In genomic region chr21:35075546-35075945, GRCh38 we compare ENCODE assay signal across 11 cellular contexts. TPM values are rescaled to one million over a fixed set of nuclear protein-coding genes. Genes with fewer than 3 reads are reported as not detected.
A peak's percentile ranks its signal among the peaks of the same experiment; 100 is the strongest.
DNase-seq lines count a peak whose midpoint lies in the region; ATAC-seq and TF ChIP-seq lines count a peak whose summit lies in the region.
"Had no signal": no experiment of that assay in that cellular context is flagged by ENCODE, and none has a peak within 500 bp of the region (broad histone marks: within the 10 kb centered on the region; RNA-seq: fewer than 3 reads in every experiment).

No MANE protein-coding gene starts in this region.

- no CpG with 5 or more reads among the region's 6 CpGs for WGBS in trophoblast cell (ENCODE audit: extremely low coverage, insufficient coverage, insufficient read length)

- H4K20me1 ChIP-seq in GM23338 (replicated peaks; ENCODE audit: insufficient read depth), result no peaks in the 10 kb centered on the region

- H3K14ac ChIP-seq in trophoblast cell (ENCODE audit: low read length), result no peak overlapping the region

- no peak overlapping the region for H2BK5ac ChIP-seq in trophoblast cell (ENCODE audit: low read depth, low read length, poor library complexity)

- no peak overlapping the region for H3K18ac ChIP-seq in trophoblast cell (ENCODE audit: low read length)

- no peak overlapping the region for H3K27ac Mint-ChIP-seq in GM23338
- H3K27ac Mint-ChIP-seq in activated T-helper 17 cell treated with anti-CD3 and anti-CD28 coated beads, Interleukin-2, amount 50 U/mL, for 72 hours, result no peak overlapping the region

- H2AK5ac ChIP-seq in trophoblast cell (ENCODE audit: low read length), result no peak overlapping the region

- H3K4me3 Mint-ChIP-seq in GM23338, result no peak overlapping the region
- no peak overlapping the region for H3K4me3 Mint-ChIP-seq in activated T-helper 17 cell treated with anti-CD3 and anti-CD28 coated beads, Interleukin-2, amount 50 U/mL, for 72 hours

- no peak overlapping the region for H2BK120ac ChIP-seq in trophoblast cell (ENCODE audit: insufficient read depth, low read length, poor library complexity)

- H3K9me3 ChIP-seq in left lung (no peaks in the 10 kb centered on the region), trophoblast cell (ENCODE audit: insufficient read depth, low read depth, low read length) (no peaks in the 10 kb centered on the region)

- TF ChIP-seq CTCF in GM23338 (conservative IDR thresholded peaks at IDR 0.05; ENCODE audit: low read depth in 2 of 2) (no peak), left lung (IDR thresholded peaks at IDR 0.05) (no peak)

- H3K79me1 ChIP-seq in trophoblast cell (ENCODE audit: low read length), result no peaks in the 10 kb centered on the region

- H3K4me3 ChIP-seq in GM23338, result no peak overlapping the region
- no peak overlapping the region for H3K4me3 ChIP-seq in left lung
- no peak overlapping the region for H3K4me3 ChIP-seq in trophoblast cell (ENCODE audit: low read depth, low read length)
- H3K4me3 ChIP-seq: upper lobe of left lung had no signal

- H3K27ac ChIP-seq in GM23338 (ENCODE audit: low read depth), result no peak overlapping the region
- H3K27ac ChIP-seq in left lung, result no peak overlapping the region
- no peak overlapping the region for H3K27ac ChIP-seq in trophoblast cell (ENCODE audit: low read depth, low read length)
- H3K27ac ChIP-seq: upper lobe of left lung, VCaP had no signal

- H3K27me3 ChIP-seq in GM23338 (ENCODE audit: insufficient read depth), result no peaks in the 10 kb centered on the region
- H3K27me3 ChIP-seq in left lung, result no peaks in the 10 kb centered on the region
- H3K27me3 ChIP-seq in trophoblast cell (ENCODE audit: insufficient read depth, low read length), result no peaks in the 10 kb centered on the region
- H3K27me3 ChIP-seq: upper lobe of left lung had no signal

- no peaks in the 10 kb centered on the region for H3K4me1 Mint-ChIP-seq in GM23338
- peaks cover 11% of the 10 kb centered on the region for H3K4me1 Mint-ChIP-seq in activated T-helper 17 cell treated with anti-CD3 and anti-CD28 coated beads, Interleukin-2, amount 50 U/mL, for 72 hours

- no peak overlapping the region for H4K12ac ChIP-seq in trophoblast cell (ENCODE audit: low read depth, low read length)

- intact Hi-C loops in left lung (cut with DNase I), result no loop called here

- H3K9ac ChIP-seq in trophoblast cell (ENCODE audit: low read length), result no peak overlapping the region

- peaks cover 4% of the 10 kb centered on the region for H3K27me3 Mint-ChIP-seq in GM23338 (ENCODE audit: insufficient read depth, low read depth, poor library complexity)
- no peaks in the 10 kb centered on the region for H3K27me3 Mint-ChIP-seq in activated T-helper 17 cell treated with anti-CD3 and anti-CD28 coated beads, Interleukin-2, amount 50 U/mL, for 72 hours

- H2BK12ac ChIP-seq in trophoblast cell (ENCODE audit: low read length), result no peak overlapping the region

- no peaks in the 10 kb centered on the region; the same call in 1 of the 2 replicates for H3K9me2 ChIP-seq in GM23338 (ENCODE audit: insufficient read depth)

- ATAC-seq in GM23338 (no peak), left lung (peak; percentile 29), HG03460 (IDR thresholded peaks at IDR 0.05; ENCODE audit: unreplicated experiment) (no peak)
- ATAC-seq in activated T-helper 17 cell treated with anti-CD3 and anti-CD28 coated beads, Interleukin-2, amount 50 U/mL, for 72 hours (replicated peaks), result peak; percentile 76

- H3K4me1 ChIP-seq in GM23338 (ENCODE audit: insufficient read depth) (no peaks in the 10 kb centered on the region), left lung (peaks cover 0 to 5% of the 10 kb centered on the region in 2 donors), trophoblast cell (ENCODE audit: control insufficient read depth in 1 of 2, insufficient read depth in 2 of 2, low read length in 2 of 2) (peaks cover 3% of the 10 kb centered on the region in 2 experiments)

- H3K4me2 ChIP-seq in GM23338, result no peak overlapping the region
- H3K4me2 ChIP-seq in trophoblast cell (ENCODE audit: low read length), result no peak overlapping the region

- H3K79me2 ChIP-seq in GM23338 (replicated peaks; ENCODE audit: insufficient read depth) (no peaks in the 10 kb centered on the region), trophoblast cell (ENCODE audit: control insufficient read depth, insufficient read depth, low read length, poor library complexity) (no peaks in the 10 kb centered on the region)

- H3K23ac ChIP-seq in trophoblast cell (ENCODE audit: low read length), result no peak overlapping the region

- H3K4ac ChIP-seq in trophoblast cell (ENCODE audit: low read depth, low read length), result no peak overlapping the region

- in situ Hi-C loops in Caki2 (cut with HindIII; ENCODE audit: low pct_unique_long_range_greater_than_20kb, low sequenced_read_pairs), result no loop called here

- H3K36me3 ChIP-seq in GM23338 (ENCODE audit: insufficient read depth) (no peaks in the 10 kb centered on the region), left lung (no peaks in the 10 kb centered on the region), trophoblast cell (ENCODE audit: control insufficient read depth in 1 of 2, insufficient read depth in 2 of 2, low read length in 2 of 2) (no peaks in the 10 kb centered on the region)
- H3K36me3 ChIP-seq: upper lobe of left lung had no signal

- no peak overlapping the region for H4K91ac ChIP-seq in trophoblast cell (ENCODE audit: low read depth, low read length)

- peak; percentile 21 for DNase-seq in Caki2 (ENCODE audit: low read depth)
- no peak for DNase-seq in GM23338 (ENCODE audit: low spot score)
- DNase-seq in left lung, result no peak
- no peak for DNase-seq in stimulated activated CD4-positive, alpha-beta T cell treated with anti-CD3 and anti-CD28 coated beads, Interleukin-2, amount 100 ng/mL, for 48 hours
- no peak for DNase-seq in trophoblast cell
- DNase-seq: activated gamma-delta T cell treated with Interleukin-2 at 50 U/mL for 16 hours, NCI-H187, upper lobe of left lung had no signal

- H2AFZ ChIP-seq in GM23338 (0 out of 2 replicates have a peak overlapping the region, but pooled peaks have one; percentile 9), trophoblast cell (ENCODE audit: insufficient read depth, low read length, poor library complexity) (no peak overlapping the region)

- no peak overlapping the region for H4K8ac ChIP-seq in trophoblast cell (ENCODE audit: low read depth, low read length)

- no peaks in the 10 kb centered on the region for H3F3A ChIP-seq in GM23338 (replicated peaks; ENCODE audit: low read depth)

- no peaks in the 10 kb centered on the region for H3K9me3 Mint-ChIP-seq in GM23338
- H3K9me3 Mint-ChIP-seq in activated T-helper 17 cell treated with anti-CD3 and anti-CD28 coated beads, Interleukin-2, amount 50 U/mL, for 72 hours, result peaks cover 6% of the 10 kb centered on the region

- H3K36me3 Mint-ChIP-seq in GM23338 (ENCODE audit: low read depth), result no peaks in the 10 kb centered on the region
- no peaks in the 10 kb centered on the region for H3K36me3 Mint-ChIP-seq in activated T-helper 17 cell treated with anti-CD3 and anti-CD28 coated beads, Interleukin-2, amount 50 U/mL, for 72 hours (ENCODE audit: low read depth)

TF ChIP-seq in GM23338, 12 proteins besides CTCF, POLR2A, EP300 and RAD21 (continues in another document):
- no peak for TF ChIP-seq JUNB (IDR thresholded peaks at IDR 0.05; ENCODE audit: unreplicated experiment)

RNA-seq across cellular contexts. Expression of gene RUNX1, which starts 26.4 kb away (rescaled TPM):
- 2.0 and 4.8 TPM in 2 replicates for total RNA-seq in Caki2 (2014; rRNA removed; shearing (Covaris generic); ENCODE audit: low replicate concordance)
- 0.23 and 1.1 TPM in 2 replicates for total RNA-seq in GM23338 (2014; rRNA removed; shearing (Covaris generic))
- 0.29 and 0.31 TPM in 2 replicates for polyA plus RNA-seq in GM23338 (2016; fragmentation: Nextera tagmentation; extraction: Ambion mirVana)
- 100 to 1,000 TPM; 112 to 136 TPM for total RNA-seq in activated T-helper 17 cell treated with anti-CD3 and anti-CD28 coated beads, Interleukin-2, amount 50 U/mL, for 72 hours
- 10 to 100 TPM; 81.1 to 89.6 TPM for total RNA-seq in left lung
- polyA plus RNA-seq in trophoblast cell (2013), result 64.0 and 64.4 TPM in 2 replicates

Comparison
In these comparisons a context has a peak if more than half of its experiments do, and no peak if none do; other contexts are left out.
1. ATAC-seq: peak in activated T-helper 17 cell treated with anti-CD3 and anti-CD28 coated beads, Interleukin-2, amount 50 U/mL, for 72 hours (single experiment) and left lung (single experiment); none in GM23338 (single experiment) and HG03460 (single experiment).
2. RNA of gene RUNX1, which starts 26.4 kb away (total RNA-seq): 112 to 136 TPM in activated T-helper 17 cell treated with anti-CD3 and anti-CD28 coated beads, Interleukin-2, amount 50 U/mL, for 72 hours and 81.1 to 89.6 TPM in left lung; 2.0 to 4.8 TPM in Caki2 and 0.23 to 1.1 TPM in GM23338; every median in the first group is over 10 times any median in the second.